Comparison of ENCODE assay signal across 8 cellular contexts in genomic region chrX:65644621-65645287, GRCh38. TPM values are rescaled to one million over a fixed set of nuclear protein-coding genes. Genes with fewer than 3 reads are reported as not detected.
DNase-seq lines count a peak whose midpoint lies in the region; ATAC-seq lines count a peak whose summit lies in the region.

No MANE protein-coding gene starts in this region.

- no peak for ATAC-seq in HG02973 (IDR thresholded peaks at IDR 0.05; ENCODE audit: unreplicated experiment)

- DNase-seq in HCEC 1CT: peak; percentile 60
- peak; percentile 34 for DNase-seq in SW480 (ENCODE audit: low spot score)
- DNase-seq in foreskin melanocyte: peak; percentile 42
- DNase-seq in pulmonary artery endothelial cell (ENCODE audit: low read depth, low spot score): peak; percentile 58
- no peak for DNase-seq in NCI-H2171 (lab: John Stamatoyannopoulos, UW)
- no peak for DNase-seq in NCI-H510A (lab: John Stamatoyannopoulos, UW)
- no peak for DNase-seq in cerebellar cortex (ENCODE audit: low spot score)

RNA-seq across cellular contexts. Expression of gene MSN, which starts 22.7 kb away (rescaled TPM):
- 509 and 653 TPM in 2 replicates for total RNA-seq in pulmonary artery endothelial cell

Comparison
In these comparisons a context has a peak if more than half of its experiments do, and no peak if none do; other contexts are left out.
1. DNase-seq: peak in HCEC 1CT (single experiment), SW480 (single experiment), foreskin melanocyte (single experiment) and pulmonary artery endothelial cell (single experiment); none in NCI-H2171 (single experiment), NCI-H510A (single experiment) and cerebellar cortex (single experiment).